ENCODE assay signal across 13 cellular contexts in the genomic region with DNA sequence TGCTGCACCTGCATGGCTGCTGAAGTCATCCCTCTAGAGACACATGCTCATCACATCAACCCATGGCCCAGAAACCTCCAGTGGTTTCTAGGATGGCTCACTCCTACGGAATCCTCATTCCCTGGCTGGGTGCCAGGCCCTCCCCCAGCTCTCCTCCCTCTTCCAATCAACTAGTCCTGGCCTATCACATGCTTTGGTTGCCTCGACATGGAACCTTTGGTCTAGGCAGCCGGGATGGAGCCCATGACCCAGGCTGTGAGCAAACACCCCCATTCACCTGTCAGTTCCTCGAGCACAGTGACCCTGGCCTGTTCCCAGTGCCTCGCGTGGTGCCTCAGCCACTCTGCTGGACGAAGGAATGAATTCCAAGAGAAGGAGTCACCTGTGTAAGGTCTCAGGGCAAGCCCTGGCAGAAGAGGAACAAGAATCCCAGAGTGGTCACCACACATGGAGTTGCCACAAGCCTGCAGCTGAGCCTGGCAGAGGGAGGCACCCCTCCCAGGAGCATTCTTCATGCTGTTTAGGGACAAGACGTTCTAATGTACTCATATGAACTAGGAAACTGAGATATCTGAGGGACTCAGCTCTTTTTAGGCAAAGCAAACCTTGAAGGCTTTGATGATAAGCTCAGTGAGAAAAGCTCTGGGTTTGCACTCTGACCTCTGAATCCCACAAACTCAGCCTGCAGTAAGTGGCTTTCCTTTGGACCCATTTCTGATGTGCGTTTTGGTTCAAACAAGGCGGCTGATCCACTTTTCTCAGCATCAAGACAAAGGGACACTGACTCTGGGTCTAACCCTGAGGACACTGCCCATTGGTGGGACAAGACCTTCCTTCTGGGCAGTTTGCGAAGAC. TPM values are rescaled to one million over a fixed set of nuclear protein-coding genes. Genes with fewer than 3 reads are reported as not detected.
A peak's percentile ranks its signal among the peaks of the same experiment; 100 is the strongest.
DNase-seq lines count a peak whose midpoint lies in the region; ATAC-seq and TF ChIP-seq lines count a peak whose summit lies in the region.
"Had no signal": no experiment of that assay in that cellular context is flagged by ENCODE, and none has a peak within 500 bp of the region (broad histone marks: within the 10 kb centered on the region; RNA-seq: fewer than 3 reads in every experiment).

No MANE protein-coding gene starts in this region.

- POLR2A ChIA-PET in activated CD4-positive, alpha-beta T cell treated with anti-CD3 and anti-CD28 coated beads, Interleukin-2, amount 10 ng/mL, durations not matched to agents 7 days and 5 days (lab: Charles Lee), result no interaction called here

- CTCF ChIA-PET in activated CD4-positive, alpha-beta T cell treated with anti-CD3 and anti-CD28 coated beads, Interleukin-2, amount 10 ng/mL, durations not matched to agents 7 days and 5 days (lab: Charles Lee), result no interaction called here

- no peaks in the 10 kb centered on the region for H3K27me3 Mint-ChIP-seq in activated CD4-positive, alpha-beta T cell treated with anti-CD3 and anti-CD28 coated beads, Interleukin-2, amount 10 ng/mL, durations not matched to agents 7 days and 5 days
- H3K27me3 Mint-ChIP-seq: activated B cell treated with CpG ODN at 0.5 μM for 24 hours had no signal

- H3K4me3 ChIP-seq in fibroblast of mammary gland (ENCODE audit: control insufficient read depth, low read depth, low read length) (no peak overlapping the region), skeletal muscle cell (ENCODE audit: low read depth, low read length) (no peak overlapping the region)
- H3K4me3 ChIP-seq: gastrocnemius medialis, lower lobe of right lung had no signal

- H3K27ac Mint-ChIP-seq in activated CD4-positive, alpha-beta T cell treated with anti-CD3 and anti-CD28 coated beads, Interleukin-2, amount 10 ng/mL, durations not matched to agents 7 days and 5 days, result no peak overlapping the region
- H3K27ac Mint-ChIP-seq: activated B cell treated with CpG ODN at 0.5 μM for 24 hours; activated T-cell treated with anti-CD3 and anti-CD28 coated beads, Interleukin-2, amount 50 U/mL, for 72 hours had no signal

- DNase-seq in HCEC 1CT (peak; percentile 54), fibroblast of mammary gland (ENCODE audit: low read depth) (peak; percentile 85), skeletal muscle cell (ENCODE audit: low read depth) (peak; percentile 43), GM19240 (ENCODE audit: insufficient read length, low spot score) (no peak), NCI-H774 (lab: John Stamatoyannopoulos, UW) (no peak)
- no peak for DNase-seq in activated CD4-positive, alpha-beta T cell treated with anti-CD3 and anti-CD28 coated beads, Interleukin-2, amount 10 ng/mL, durations not matched to agents 7 days and 5 days
- DNase-seq: activated B cell treated with CpG ODN at 0.5 μM for 24 hours; activated T-cell treated with anti-CD3 and anti-CD28 coated beads, Interleukin-2, amount 50 U/mL, for 72 hours; DMS 273 treated with DMSO at 0.1 percent for 48 hours; gastrocnemius medialis; KBM-7; lower lobe of right lung had no signal

- no peaks in the 10 kb centered on the region for H3K9me3 Mint-ChIP-seq in activated CD4-positive, alpha-beta T cell treated with anti-CD3 and anti-CD28 coated beads, Interleukin-2, amount 10 ng/mL, durations not matched to agents 7 days and 5 days
- H3K9me3 Mint-ChIP-seq: activated B cell treated with CpG ODN at 0.5 μM for 24 hours had no signal

- ATAC-seq in SK-N-SH treated with all-trans-retinoic acid at 6 μM for 48 hours, result peak; percentile 67; the same call in 2 of the 3 replicates
- ATAC-seq: activated T-cell treated with anti-CD3 and anti-CD28 coated beads, Interleukin-2, amount 50 U/mL, for 72 hours; gastrocnemius medialis had no signal

- no peaks in the 10 kb centered on the region for H3K36me3 Mint-ChIP-seq in activated CD4-positive, alpha-beta T cell treated with anti-CD3 and anti-CD28 coated beads, Interleukin-2, amount 10 ng/mL, durations not matched to agents 7 days and 5 days (ENCODE audit: low read depth)

- no peak overlapping the region for H3K4me3 Mint-ChIP-seq in activated CD4-positive, alpha-beta T cell treated with anti-CD3 and anti-CD28 coated beads, Interleukin-2, amount 10 ng/mL, durations not matched to agents 7 days and 5 days
- H3K4me3 Mint-ChIP-seq: activated B cell treated with CpG ODN at 0.5 μM for 24 hours; activated T-cell treated with anti-CD3 and anti-CD28 coated beads, Interleukin-2, amount 50 U/mL, for 72 hours had no signal

- H3K4me1 Mint-ChIP-seq in activated CD4-positive, alpha-beta T cell treated with anti-CD3 and anti-CD28 coated beads, Interleukin-2, amount 10 ng/mL, durations not matched to agents 7 days and 5 days, result peaks cover 1% of the 10 kb centered on the region

- TF ChIP-seq CTCF in fibroblast of mammary gland (conservative IDR thresholded peaks at IDR 0.05; ENCODE audit: control insufficient read depth, insufficient read depth, low read depth, low read length), result no peak

TF ChIP-seq in SK-N-SH treated with all-trans-retinoic acid at 6 μM for 48 hours, 23 proteins besides CTCF, POLR2A, EP300 and RAD21 (continues in another document):
- TF ChIP-seq, protein P1, sequence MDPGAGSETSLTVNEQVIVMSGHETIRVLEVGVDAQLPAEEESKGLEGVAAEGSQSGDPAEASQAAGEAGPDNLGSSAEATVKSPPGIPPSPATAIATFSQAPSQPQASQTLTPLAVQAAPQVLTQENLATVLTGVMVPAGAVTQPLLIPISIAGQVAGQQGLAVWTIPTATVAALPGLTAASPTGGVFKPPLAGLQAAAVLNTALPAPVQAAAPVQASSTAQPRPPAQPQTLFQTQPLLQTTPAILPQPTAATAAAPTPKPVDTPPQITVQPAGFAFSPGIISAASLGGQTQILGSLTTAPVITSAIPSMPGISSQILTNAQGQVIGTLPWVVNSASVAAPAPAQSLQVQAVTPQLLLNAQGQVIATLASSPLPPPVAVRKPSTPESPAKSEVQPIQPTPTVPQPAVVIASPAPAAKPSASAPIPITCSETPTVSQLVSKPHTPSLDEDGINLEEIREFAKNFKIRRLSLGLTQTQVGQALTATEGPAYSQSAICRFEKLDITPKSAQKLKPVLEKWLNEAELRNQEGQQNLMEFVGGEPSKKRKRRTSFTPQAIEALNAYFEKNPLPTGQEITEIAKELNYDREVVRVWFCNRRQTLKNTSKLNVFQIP (CRISPR knock-in tag; IDR thresholded peaks at IDR 0.05; ENCODE audit: borderline replicate concordance, low read depth), result no peak
- TF ChIP-seq ARNTL (CRISPR knock-in tag; IDR thresholded peaks at IDR 0.05; ENCODE audit: borderline replicate concordance, low read depth) (no peak), PATZ1 (CRISPR knock-in tag; IDR thresholded peaks at IDR 0.05; ENCODE audit: borderline replicate concordance) (no peak), ZNF70 (CRISPR knock-in tag; IDR thresholded peaks at IDR 0.05) (no peak), ZNF8 (CRISPR knock-in tag; IDR thresholded peaks at IDR 0.05) (no peak), ZFP30 (CRISPR knock-in tag; IDR thresholded peaks at IDR 0.05) (no peak), ISL1 (CRISPR knock-in tag; IDR thresholded peaks at IDR 0.05) (no peak), TSHZ2 (CRISPR knock-in tag; IDR thresholded peaks at IDR 0.05) (no peak)
- TF ChIP-seq, protein P2, sequence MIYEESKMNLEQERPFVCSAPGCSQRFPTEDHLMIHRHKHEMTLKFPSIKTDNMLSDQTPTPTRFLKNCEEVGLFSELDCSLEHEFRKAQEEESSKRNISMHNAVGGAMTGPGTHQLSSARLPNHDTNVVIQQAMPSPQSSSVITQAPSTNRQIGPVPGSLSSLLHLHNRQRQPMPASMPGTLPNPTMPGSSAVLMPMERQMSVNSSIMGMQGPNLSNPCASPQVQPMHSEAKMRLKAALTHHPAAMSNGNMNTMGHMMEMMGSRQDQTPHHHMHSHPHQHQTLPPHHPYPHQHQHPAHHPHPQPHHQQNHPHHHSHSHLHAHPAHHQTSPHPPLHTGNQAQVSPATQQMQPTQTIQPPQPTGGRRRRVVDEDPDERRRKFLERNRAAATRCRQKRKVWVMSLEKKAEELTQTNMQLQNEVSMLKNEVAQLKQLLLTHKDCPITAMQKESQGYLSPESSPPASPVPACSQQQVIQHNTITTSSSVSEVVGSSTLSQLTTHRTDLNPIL (CRISPR knock-in tag; IDR thresholded peaks at IDR 0.05; ENCODE audit: low read depth), result no peak

RNA-seq across cellular contexts. Expression of gene PPP1R3G, which starts 40.2 kb away (rescaled TPM):
- total RNA-seq in activated CD4-positive, alpha-beta T cell treated with anti-CD3 and anti-CD28 coated beads, Interleukin-2, amount 10 ng/mL, durations not matched to agents 7 days and 5 days, result under 1 TPM; 0.04 to 0.05 TPM

Comparison
In these comparisons a context has a peak if more than half of its experiments do, and no peak if none do; other contexts are left out.
1. DNase-seq: peak in HCEC 1CT (single experiment), fibroblast of mammary gland (single experiment) and skeletal muscle cell (single experiment); none in activated CD4-positive, alpha-beta T cell treated with anti-CD3 and anti-CD28 coated beads, Interleukin-2, amount 10 ng/mL, durations not matched to agents 7 days and 5 days (single experiment), GM19240 (single experiment) and NCI-H774 (single experiment).